1 cellular context compared by ENCODE assay signal in genomic region chr6:37110455-37111155, GRCh38.
TF ChIP-seq lines count a peak whose summit lies in the region.

No MANE protein-coding gene starts in this region.

TF ChIP-seq in HepG2, 621 proteins besides CTCF, POLR2A, EP300 and RAD21 (continued from another document and continues in another):
- TF ChIP-seq ATRX (CRISPR knock-in tag; IDR thresholded peaks at IDR 0.05; ENCODE audit: borderline replicate concordance) (no peak), HNRNPL (IDR thresholded peaks at IDR 0.05; ENCODE audit: low read depth, low read length) (no peak), TEF (CRISPR knock-in tag; IDR thresholded peaks at IDR 0.05) (no peak; the same call in 1 of the 2 replicates), CEBPB (IDR thresholded peaks at IDR 0.05; ENCODE audit: borderline replicate concordance, low read depth, low read length) (peak; percentile 97), IRX3 (CRISPR knock-in tag; IDR thresholded peaks at IDR 0.05; ENCODE audit: borderline replicate concordance, low read depth) (no peak), EHMT2 (IDR thresholded peaks at IDR 0.05; ENCODE audit: borderline replicate concordance, low read depth, low read length) (no peak), SP4 (CRISPR knock-in tag; IDR thresholded peaks at IDR 0.05) (0 out of 2 replicates have a peak, but pooled peaks have one; percentile 24), ZNF720 (CRISPR knock-in tag; IDR thresholded peaks at IDR 0.05) (no peak), HNRNPH1 (optimal IDR thresholded peaks at IDR 0.05; ENCODE audit: low read depth, low read length) (no peak), ZNF260 (CRISPR knock-in tag; IDR thresholded peaks at IDR 0.05; ENCODE audit: borderline replicate concordance, low read depth) (no peak), IKZF4 (CRISPR knock-in tag; IDR thresholded peaks at IDR 0.05; ENCODE audit: borderline replicate concordance, low read depth, not compliant biosample characterization) (no peak), ZNF251 (CRISPR knock-in tag; IDR thresholded peaks at IDR 0.05) (no peak), AKAP8 (CRISPR knock-in tag; IDR thresholded peaks at IDR 0.05) (no peak; the same call in 1 of the 2 replicates), ZNF790 (CRISPR knock-in tag; IDR thresholded peaks at IDR 0.05; ENCODE audit: borderline replicate concordance) (no peak), ZMAT3 (CRISPR knock-in tag; conservative IDR thresholded peaks at IDR 0.05) (no peak), PLSCR1 (CRISPR knock-in tag; IDR thresholded peaks at IDR 0.05; ENCODE audit: borderline replicate concordance) (no peak), TFDP2 (CRISPR knock-in tag; IDR thresholded peaks at IDR 0.05) (peak; percentile 50), CERS6 (CRISPR knock-in tag; IDR thresholded peaks at IDR 0.05) (no peak), JDP2 (CRISPR knock-in tag; IDR thresholded peaks at IDR 0.05; ENCODE audit: borderline replicate concordance) (no peak), SUZ12 (IDR thresholded peaks at IDR 0.05; ENCODE audit: low read depth, low read length) (no peak), SCMH1 (CRISPR knock-in tag; IDR thresholded peaks at IDR 0.05; ENCODE audit: borderline replicate concordance) (no peak), NFRKB (IDR thresholded peaks at IDR 0.05) (no peak), SP5 (CRISPR knock-in tag; IDR thresholded peaks at IDR 0.05; ENCODE audit: borderline replicate concordance, low read depth) (peak; percentile 59), ZBTB10 (CRISPR knock-in tag; IDR thresholded peaks at IDR 0.05; ENCODE audit: borderline replicate concordance) (no peak), ZBTB7A (CRISPR knock-in tag; IDR thresholded peaks at IDR 0.05) (0 out of 2 replicates have a peak, but pooled peaks have one; percentile 57), NFYB (CRISPR knock-in tag; IDR thresholded peaks at IDR 0.05) (no peak), MAF1 (CRISPR knock-in tag; IDR thresholded peaks at IDR 0.05; ENCODE audit: borderline replicate concordance) (no peak), ZBTB20 (CRISPR knock-in tag; IDR thresholded peaks at IDR 0.05; ENCODE audit: borderline replicate concordance, low read depth) (no peak), SRSF1 (optimal IDR thresholded peaks at IDR 0.05; ENCODE audit: low read depth, low read length) (no peak), ELF3 (CRISPR knock-in tag; IDR thresholded peaks at IDR 0.05) (peak; percentile 91), BORCS8-MEF2B (CRISPR knock-in tag; IDR thresholded peaks at IDR 0.05) (no peak), THAP8 (CRISPR knock-in tag; IDR thresholded peaks at IDR 0.05; ENCODE audit: borderline replicate concordance) (no peak), CREB3 (CRISPR knock-in tag; IDR thresholded peaks at IDR 0.05) (no peak), CENPBD1 (CRISPR knock-in tag; IDR thresholded peaks at IDR 0.05; ENCODE audit: borderline replicate concordance, low read depth) (no peak), ZNF674 (CRISPR knock-in tag; IDR thresholded peaks at IDR 0.05; ENCODE audit: low read depth) (no peak), FOXP1 (IDR thresholded peaks at IDR 0.05) (no peak), FOXP1 (CRISPR knock-in tag; IDR thresholded peaks at IDR 0.05) (peak; percentile 88), ZNF792 (CRISPR knock-in tag; IDR thresholded peaks at IDR 0.05) (peak; percentile 22; the same call in 1 of the 2 replicates), FUBP1 (CRISPR knock-in tag; IDR thresholded peaks at IDR 0.05; ENCODE audit: borderline replicate concordance) (peak; percentile 91; the same call in 1 of the 2 replicates), TRAFD1 (CRISPR knock-in tag; IDR thresholded peaks at IDR 0.05; ENCODE audit: borderline replicate concordance) (no peak), YEATS2 (CRISPR knock-in tag; IDR thresholded peaks at IDR 0.05; ENCODE audit: borderline replicate concordance) (0 out of 2 replicates have a peak, but pooled peaks have one; percentile 19), IRF9 (CRISPR knock-in tag; IDR thresholded peaks at IDR 0.05; ENCODE audit: borderline replicate concordance) (no peak), BHLHE40 (IDR thresholded peaks at IDR 0.05; ENCODE audit: low read length) (peak; percentile 11; the same call in 1 of the 2 replicates), GLI4 (CRISPR knock-in tag; IDR thresholded peaks at IDR 0.05; ENCODE audit: borderline replicate concordance) (no peak), ZMYM4 (CRISPR knock-in tag; IDR thresholded peaks at IDR 0.05) (peak; percentile 63), TFE3 (CRISPR knock-in tag; IDR thresholded peaks at IDR 0.05) (peak; percentile 88), ZNF777 (CRISPR knock-in tag; IDR thresholded peaks at IDR 0.05) (no peak), PRDM4 (CRISPR knock-in tag; IDR thresholded peaks at IDR 0.05; ENCODE audit: borderline replicate concordance) (no peak)
